Comparison of ENCODE assay signal across 8 cellular contexts in the genomic region with DNA sequence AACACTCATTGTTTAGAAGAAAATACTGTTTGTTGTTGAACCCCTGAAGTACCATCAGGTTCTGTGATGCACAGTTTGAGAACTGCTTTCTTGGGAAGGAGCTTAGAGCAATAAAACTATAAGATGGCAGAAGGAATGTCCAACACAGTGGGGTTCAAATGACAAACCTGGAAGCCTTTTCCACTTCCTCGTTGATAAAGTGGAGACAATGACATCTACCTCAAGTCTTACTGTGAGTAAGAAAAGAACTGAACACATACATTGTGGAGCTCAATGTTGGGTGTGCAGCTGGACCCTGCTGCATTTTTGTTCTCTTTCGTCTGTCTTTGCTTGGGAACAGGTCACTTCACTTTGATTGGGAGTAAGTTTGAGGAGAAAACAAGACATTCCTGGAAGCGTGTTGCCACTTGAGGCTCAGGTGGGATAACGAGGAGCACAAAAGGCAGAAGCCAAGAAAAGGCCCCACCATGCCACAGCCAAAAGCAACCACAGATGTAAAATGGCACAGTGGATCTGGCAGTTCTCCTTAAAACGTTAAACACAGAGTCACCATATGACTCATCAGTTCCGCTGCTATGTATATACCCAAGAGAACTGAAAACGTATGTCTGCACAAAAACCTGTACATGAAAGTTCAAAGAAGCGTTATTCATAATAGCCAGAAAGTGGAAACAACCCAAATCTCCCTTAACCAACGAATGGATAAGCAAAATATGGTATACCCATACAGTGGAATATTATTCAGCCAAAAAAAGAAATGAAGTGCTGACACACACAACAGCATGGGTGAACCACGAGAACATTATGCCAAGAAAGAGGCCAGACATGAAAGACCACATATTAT. TPM values are rescaled to one million over a fixed set of nuclear protein-coding genes. Genes with fewer than 3 reads are reported as not detected.
DNase-seq lines count a peak whose midpoint lies in the region; ATAC-seq and TF ChIP-seq lines count a peak whose summit lies in the region.

No MANE protein-coding gene starts in this region.

- peak; percentile 75 for DNase-seq in NOMO-1 treated with dmso at 0.1 percent for 144 hours (lab: John Stamatoyannopoulos, UW; ENCODE audit: unreplicated experiment)
- peak; percentile 34 for DNase-seq in inferior parietal cortex (ENCODE audit: extremely low spot score)
- DNase-seq in activated gamma-delta T cell (lab: John Stamatoyannopoulos, UW), result no peak
- DNase-seq in smooth muscle cell (lab: John Stamatoyannopoulos, UW; ENCODE audit: unreplicated experiment), result no peak
- no peak for DNase-seq in KG1 (lab: John Stamatoyannopoulos, UW)
- no peak for DNase-seq in DMS153 treated with DMSO at 0.1 percent for 48 hours (lab: John Stamatoyannopoulos, UW; ENCODE audit: unreplicated experiment)

- no peaks in the 10 kb centered on the region for H3F3A ChIP-seq in smooth muscle cell (ENCODE audit: low read depth)

- no peaks in the 10 kb centered on the region for H3K36me3 ChIP-seq in smooth muscle cell (ENCODE audit: low read depth)

- ATAC-seq in GM19023 (IDR thresholded peaks at IDR 0.05; ENCODE audit: unreplicated experiment) (peak; percentile 76), HG02759 (IDR thresholded peaks at IDR 0.05; ENCODE audit: unreplicated experiment) (peak; percentile 77)

- H3K4me1 ChIP-seq in smooth muscle cell (ENCODE audit: low read depth), result no peaks in the 10 kb centered on the region

- no peaks in the 10 kb centered on the region for H3K9me3 ChIP-seq in smooth muscle cell (replicated peaks; ENCODE audit: low read depth)

- 67% methylated on average over 10 of the region's 10 CpGs for WGBS in smooth muscle cell (ENCODE audit: low lambda C conversion rate)

- H3K27me3 ChIP-seq in smooth muscle cell (ENCODE audit: low read depth), result no peaks in the 10 kb centered on the region

- H3K27ac ChIP-seq in smooth muscle cell (ENCODE audit: low read depth), result no peak overlapping the region

- H2AFZ ChIP-seq in smooth muscle cell (ENCODE audit: low read depth), result no peak overlapping the region

- H3K9ac ChIP-seq in smooth muscle cell (ENCODE audit: low read depth), result no peak overlapping the region

- H4K20me1 ChIP-seq in smooth muscle cell (ENCODE audit: low read depth), result no peaks in the 10 kb centered on the region

- no peaks in the 10 kb centered on the region for H3K79me2 ChIP-seq in smooth muscle cell (ENCODE audit: low read depth)

- no peak for TF ChIP-seq CTCF in smooth muscle cell (IDR thresholded peaks at IDR 0.05; ENCODE audit: borderline replicate concordance, insufficient read depth, poor library complexity, severe bottlenecking)

- H3K4me2 ChIP-seq in smooth muscle cell, result no peak overlapping the region

- H3K4me3 ChIP-seq in smooth muscle cell, result no peak overlapping the region

RNA-seq across cellular contexts. Expression of gene SUB1, which starts 42.9 kb away (rescaled TPM):
- 321 and 333 TPM in 2 replicates for total RNA-seq in smooth muscle cell
- polyA plus RNA-seq in smooth muscle cell, result 394 and 466 TPM in 2 replicates

Comparison
In these comparisons a context has a peak if more than half of its experiments do, and no peak if none do; other contexts are left out.
1. DNase-seq: peak in NOMO-1 treated with dmso at 0.1 percent for 144 hours (single experiment) and inferior parietal cortex (single experiment); none in activated gamma-delta T cell (single experiment), smooth muscle cell (single experiment), KG1 (single experiment) and DMS153 treated with DMSO at 0.1 percent for 48 hours (single experiment).